In the genomic region with DNA sequence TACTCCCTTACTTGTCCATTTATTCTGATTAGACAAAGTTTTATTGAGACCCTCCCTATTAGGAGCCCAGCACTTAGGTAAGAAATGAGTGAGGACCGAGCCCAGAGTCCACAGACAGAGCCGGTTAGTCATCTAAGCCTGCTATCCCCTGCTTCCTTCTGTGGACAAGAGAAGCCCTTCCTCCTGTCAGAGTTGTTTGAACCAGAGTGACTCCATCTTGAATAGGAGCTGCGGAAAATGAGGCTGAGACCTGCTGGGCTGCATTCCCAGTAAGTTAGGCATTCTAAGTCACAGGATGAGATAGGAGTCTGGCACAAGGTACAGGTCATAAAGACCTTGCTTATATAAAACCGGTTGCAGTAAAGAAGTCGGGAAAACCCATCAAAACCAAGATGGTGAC, we compare ENCODE assay signal across 22 cellular contexts.
DNase-seq lines count a peak whose midpoint lies in the region; ATAC-seq and TF ChIP-seq lines count a peak whose summit lies in the region.
"Had no signal": no experiment of that assay in that cellular context is flagged by ENCODE, and none has a peak within 500 bp of the region (broad histone marks: within the 10 kb centered on the region; RNA-seq: fewer than 3 reads in every experiment).

No MANE protein-coding gene starts in this region.

- H3K36me3 Mint-ChIP-seq in MCF 10A (ENCODE audit: insufficient read depth, unreplicated experiment) (no peaks in the 10 kb centered on the region), neural progenitor cell (no peaks in the 10 kb centered on the region)
- H3K36me3 Mint-ChIP-seq: CD8-positive, alpha-beta T cell had no signal

- peak overlapping the region; percentile 11 for H3K4me2 ChIP-seq in neural progenitor cell

- H3K36me3 ChIP-seq in breast epithelium (no peaks in the 10 kb centered on the region), neural progenitor cell (no peaks in the 10 kb centered on the region)

- peaks cover 4% of the 10 kb centered on the region for H3F3A ChIP-seq in neural progenitor cell (ENCODE audit: low read depth)

- ATAC-seq in stimulated activated naive CD8-positive, alpha-beta T cell treated with anti-CD3 and anti-CD28 coated beads, Interleukin-15, Interleukin-2, amounts not matched to agents 100 U/mL and 50 U/mL, for 24 hours, result no peak
- ATAC-seq: CD8-positive, alpha-beta T cell; Panc1 had no signal

- H3K4me3 ChIP-seq in breast epithelium (no peak overlapping the region), epithelial cell of esophagus (ENCODE audit: low read length) (no peak overlapping the region), neural progenitor cell (no peak overlapping the region)

- H3K4me1 ChIP-seq in breast epithelium (peaks cover 0 to 10% of the 10 kb centered on the region in 2 donors), neural progenitor cell (peaks cover 27% of the 10 kb centered on the region)

- TF ChIP-seq CTCF in breast epithelium (IDR thresholded peaks at IDR 0.05), result no peak
- TF ChIP-seq CTCF in MCF 10A (IDR thresholded peaks at IDR 0.05; ENCODE audit: unreplicated experiment), result no peak
- TF ChIP-seq CTCF in epithelial cell of esophagus (IDR thresholded peaks at IDR 0.05; ENCODE audit: insufficient read depth, low read depth, low read length, missing control alignments), result no peak
- TF ChIP-seq CTCF in neural progenitor cell (IDR thresholded peaks at IDR 0.05), result no peak

- no peak overlapping the region for H3K4me3 Mint-ChIP-seq in MCF 10A (ENCODE audit: unreplicated experiment)
- H3K4me3 Mint-ChIP-seq in neural progenitor cell, result no peak overlapping the region
- H3K4me3 Mint-ChIP-seq: CD8-positive, alpha-beta T cell had no signal

- TF ChIP-seq POLR2A in breast epithelium (IDR thresholded peaks at IDR 0.05), result no peak

- no peak overlapping the region for H3K9ac ChIP-seq in neural progenitor cell

- POLR2A ChIA-PET in MCF 10A (lab: Yijun Ruan, JAX), result no interaction called here

- H4K20me1 ChIP-seq in neural progenitor cell (ENCODE audit: low read depth), result no peaks in the 10 kb centered on the region

- DNase-seq in breast epithelium (ENCODE audit: low spot score in 2 of 2) (no peak), MCF 10A (ENCODE audit: unreplicated experiment) (no peak), epithelial cell of esophagus (ENCODE audit: low read depth) (peak; percentile 36), neural progenitor cell (ENCODE audit: low spot score) (no peak), NCI-H146 (lab: John Stamatoyannopoulos, UW) (no peak), NCI-H69 (lab: John Stamatoyannopoulos, UW) (no peak)
- no peak for DNase-seq in stimulated activated naive CD8-positive, alpha-beta T cell treated with anti-CD3 and anti-CD28 coated beads, Interleukin-15, Interleukin-2, amounts not matched to agents 100 U/mL and 50 U/mL, for 24 hours
- DNase-seq: 8988T, Calu3, DMS153, GDM1, IMR-90, MV-4-11, NCI-H1105 treated with DMSO at 0.1 percent for 48 hours, NCI-H1694, NCI-H2081, NCI-H2171, NCI-H345, NCI-H524, NCI-H82 had no signal

- peak overlapping the region; percentile 10 to 12 for H3K27ac ChIP-seq in breast epithelium
- no peak overlapping the region for H3K27ac ChIP-seq in neural progenitor cell

- H3K9me3 Mint-ChIP-seq in MCF 10A (ENCODE audit: unreplicated experiment) (no peaks in the 10 kb centered on the region), neural progenitor cell (no peaks in the 10 kb centered on the region)
- H3K9me3 Mint-ChIP-seq: CD8-positive, alpha-beta T cell had no signal

- intact Hi-C loops in breast epithelium (cut with DNase I; ENCODE audit: low total_unique reads), result no loop called here
- intact Hi-C loops in MCF 10A (cut with micrococcal nuclease), result no loop called here

- H2AFZ ChIP-seq in neural progenitor cell (replicated peaks), result no peak overlapping the region

- CTCF ChIA-PET in MCF 10A (lab: Yijun Ruan, JAX), result interaction anchor here (0.9 kb wide), 1 partner anchor 184 kb away, joined by 3 read pairs; no protein-coding TSS in a partner anchor

- H3K4me1 Mint-ChIP-seq in MCF 10A (ENCODE audit: insufficient read depth, unreplicated experiment) (no peaks in the 10 kb centered on the region), neural progenitor cell (peaks cover 17% of the 10 kb centered on the region)

- no peaks in the 10 kb centered on the region for H3K27me3 ChIP-seq in breast epithelium
- H3K27me3 ChIP-seq in neural progenitor cell, result no peaks in the 10 kb centered on the region

- H3K9me3 ChIP-seq in breast epithelium (no peaks in the 10 kb centered on the region), neural progenitor cell (ENCODE audit: low read depth) (no peaks in the 10 kb centered on the region)

- no peaks in the 10 kb centered on the region for H3K79me2 ChIP-seq in neural progenitor cell (ENCODE audit: low read depth)

- H3K27ac Mint-ChIP-seq in MCF 10A (ENCODE audit: low read depth, unreplicated experiment) (no peak overlapping the region), neural progenitor cell (no peak overlapping the region)
- H3K27ac Mint-ChIP-seq: CD8-positive, alpha-beta T cell had no signal

- no TSS peak for BruUV-seq in MCF 10A (replicated peaks; lab: Mats Ljungman, UMichigan)

- H3K27me3 Mint-ChIP-seq in MCF 10A (ENCODE audit: insufficient read depth, unreplicated experiment) (peaks cover 58% of the 10 kb centered on the region), neural progenitor cell (ENCODE audit: insufficient read depth, low read depth) (peaks cover 2% of the 10 kb centered on the region)
